In genomic region chr1:36306902-36307456, GRCh38 we compare ENCODE assay signal across 8 cellular contexts. TPM values are rescaled to one million over a fixed set of nuclear protein-coding genes. Genes with fewer than 3 reads are reported as not detected.
A peak's percentile ranks its signal among the peaks of the same experiment; 100 is the strongest.
DNase-seq lines count a peak whose midpoint lies in the region; ATAC-seq, FAIRE-seq and TF ChIP-seq lines count a peak whose summit lies in the region.

No MANE protein-coding gene starts in this region.

- DNase-seq in LHCN-M2 (ENCODE audit: low read depth) = peak; percentile 83
- DNase-seq in RWPE1 (ENCODE audit: low spot score) = peak; percentile 98
- DNase-seq in activated gamma-delta T cell treated with Interleukin-2 at 50 U/mL for 16 hours = peak; percentile 92
- peak; percentile 87 to 96 for DNase-seq in frontal cortex (ENCODE audit: low spot score in 2 of 2)
- peak in 54 of 56 donors; percentile 29 to 93 (median 77) for DNase-seq in nucleus accumbens (lab: John Stamatoyannopoulos, UW)
- peak in 45 of 49 donors; percentile 23 to 92 (median 74) for DNase-seq in substantia nigra (lab: John Stamatoyannopoulos, UW)

- H3K27ac ChIP-seq in DOHH2 (ENCODE audit: low read depth, low read length) = peak overlapping the region; percentile 56; the same call in 1 of the 2 replicates
- H3K27ac ChIP-seq in RWPE1 = peak overlapping the region; percentile 91
- no peak overlapping the region for H3K27ac ChIP-seq in substantia nigra (ENCODE audit: low read depth, low read length, poor library complexity, severe bottlenecking)

- H4K20me1 ChIP-seq in DOHH2 (ENCODE audit: control insufficient read depth, insufficient read depth, low read depth, low read length) = no peaks in the 10 kb centered on the region

- H3F3A ChIP-seq in DOHH2 (ENCODE audit: control insufficient read depth, insufficient read depth) = peaks cover 28% of the 10 kb centered on the region

- H3K36me3 ChIP-seq in DOHH2 (ENCODE audit: control insufficient read depth, low read length) = peaks cover 49% of the 10 kb centered on the region

- peak overlapping the region; percentile 93 for H3K4me2 ChIP-seq in DOHH2 (ENCODE audit: low read length)

- no peak for FAIRE-seq in frontal cortex (lab: Jason Lieb, UNC)

- no peak for TF ChIP-seq CTCF in DOHH2 (IDR thresholded peaks at IDR 0.05; ENCODE audit: low read depth, low read length, poor library complexity, severe bottlenecking)
- TF ChIP-seq CTCF in RWPE1 (conservative IDR thresholded peaks at IDR 0.05; ENCODE audit: low read depth) = no peak

- peak; percentile 97 for ATAC-seq in GM21825 (IDR thresholded peaks at IDR 0.05; ENCODE audit: unreplicated experiment)

- 0 out of 2 replicates have a peak, but pooled peaks cover 5% of the 10 kb centered on the region for H3K79me2 ChIP-seq in DOHH2 (ENCODE audit: control insufficient read depth, low read length)

- peak overlapping the region; percentile 89 for H3K4me3 ChIP-seq in DOHH2 (ENCODE audit: low read length)

- no peaks in the 10 kb centered on the region for H3K9me2 ChIP-seq in DOHH2 (replicated peaks; ENCODE audit: control insufficient read depth, low read length)

- peaks cover 38% of the 10 kb centered on the region for H3K4me1 ChIP-seq in DOHH2 (ENCODE audit: control insufficient read depth, low read length)

- CTCF ChIA-PET in RWPE1 (lab: Yijun Ruan, JAX) = interaction anchor here (0.6 kb wide), 1 partner anchor 165 kb away, joined by 4 read pairs; no protein-coding TSS in a partner anchor

- POLR2A ChIA-PET in RWPE1 (lab: Yijun Ruan, JAX; ENCODE audit: low non-redundant PET) = interaction anchor here (0.5 to 1.1 kb wide), 3 partner anchors 20 to 105 kb away, joined by 3 to 4 read pairs (median 3); no protein-coding TSS in a partner anchor

- H3K27me3 ChIP-seq in DOHH2 (ENCODE audit: control insufficient read depth, low read length) = no peaks in the 10 kb centered on the region

- H3K9me3 ChIP-seq in DOHH2 (ENCODE audit: control insufficient read depth, insufficient read depth, low read length) = no peaks in the 10 kb centered on the region

RNA-seq across cellular contexts. Expression of gene SH3D21, which starts 0.8 kb away (rescaled TPM):
- 2.6 and 3.3 TPM in 2 replicates for total RNA-seq in LHCN-M2 (2014; rRNA removed)
- 2.7 TPM for polyA plus RNA-seq in LHCN-M2 (2012)
- 0.82 TPM for total RNA-seq in frontal cortex

RNA-seq across cellular contexts. Expression of gene EVA1B, which starts 16.5 kb away (rescaled TPM):
- 72.8 and 88.1 TPM in 2 replicates for total RNA-seq in LHCN-M2 (2014; rRNA removed)
- polyA plus RNA-seq in LHCN-M2 (2012) = 63.7 TPM
- 3.7 TPM for total RNA-seq in frontal cortex

Comparison
In these comparisons a context has a peak if more than half of its experiments do, and no peak if none do; other contexts are left out.
1. RNA of gene EVA1B, which starts 16.5 kb away (total RNA-seq): 72.8 to 88.1 TPM in LHCN-M2; 3.7 TPM in frontal cortex (single experiment); every median in the first group is over 10 times any median in the second.
2. Peak in every context shown above with its lines, with median percentiles within 50 percentile points of each other: DNase-seq.